Comparison of ENCODE assay signal across 10 cellular contexts in the genomic region with DNA sequence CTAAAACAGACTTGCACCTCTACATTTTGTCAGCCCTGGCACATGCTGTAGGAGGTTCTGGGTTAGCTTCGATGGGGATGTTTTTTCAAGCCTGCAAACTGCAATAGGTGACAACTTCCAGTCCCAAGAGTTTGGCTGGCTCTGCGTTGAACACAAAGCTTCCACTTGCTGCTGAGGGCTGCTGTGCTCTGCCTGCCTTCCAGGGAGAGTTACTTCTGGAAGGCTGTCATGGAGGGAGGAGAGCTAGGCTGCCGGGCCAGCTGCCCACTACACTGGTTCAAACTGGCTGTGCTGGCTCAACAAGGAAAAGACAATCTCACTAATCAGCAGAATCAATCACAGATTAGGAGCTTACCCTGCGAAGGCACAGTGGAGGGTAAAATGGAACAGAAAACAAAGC. TPM values are rescaled to one million over a fixed set of nuclear protein-coding genes. Genes with fewer than 3 reads are reported as not detected.
DNase-seq lines count a peak whose midpoint lies in the region; ATAC-seq and TF ChIP-seq lines count a peak whose summit lies in the region.
"Had no signal": no experiment of that assay in that cellular context is flagged by ENCODE, and none has a peak within 500 bp of the region (broad histone marks: within the 10 kb centered on the region; RNA-seq: fewer than 3 reads in every experiment).

No MANE protein-coding gene starts in this region.

- peaks cover 3% of the 10 kb centered on the region for H3K27me3 Mint-ChIP-seq in activated CD4-positive, alpha-beta T cell treated with anti-CD3 and anti-CD28 coated beads, Interleukin-2, amount 10 ng/mL, durations not matched to agents 7 days and 5 days
- H3K27me3 Mint-ChIP-seq in activated CD8-positive, alpha-beta T cell treated with anti-CD3 and anti-CD28 coated beads, Interleukin-2, amount 10 ng/mL, durations not matched to agents 7 days and 5 days (ENCODE audit: low read depth), result peaks cover 5% of the 10 kb centered on the region

- peak; percentile 38 for ATAC-seq in upper lobe of right lung
- no peak for ATAC-seq in activated CD8-positive, alpha-beta T cell treated with anti-CD3 and anti-CD28 coated beads, Interleukin-2, amount 10 ng/mL, durations not matched to agents 7 days and 5 days

- intact Hi-C loops in upper lobe of right lung (cut with DNase I), result no loop called here

- no peaks in the 10 kb centered on the region for H3K36me3 ChIP-seq in upper lobe of right lung
- H3K36me3 ChIP-seq: thoracic aorta had no signal

- no peaks in the 10 kb centered on the region for H3K27me3 ChIP-seq in upper lobe of right lung

- no peaks in the 10 kb centered on the region for H3K9me3 Mint-ChIP-seq in activated CD4-positive, alpha-beta T cell treated with anti-CD3 and anti-CD28 coated beads, Interleukin-2, amount 10 ng/mL, durations not matched to agents 7 days and 5 days
- no peaks in the 10 kb centered on the region for H3K9me3 Mint-ChIP-seq in activated CD8-positive, alpha-beta T cell treated with anti-CD3 and anti-CD28 coated beads, Interleukin-2, amount 10 ng/mL, durations not matched to agents 7 days and 5 days (ENCODE audit: insufficient read depth)

- H3K36me3 Mint-ChIP-seq in activated CD4-positive, alpha-beta T cell treated with anti-CD3 and anti-CD28 coated beads, Interleukin-2, amount 10 ng/mL, durations not matched to agents 7 days and 5 days (ENCODE audit: low read depth), result no peaks in the 10 kb centered on the region
- H3K36me3 Mint-ChIP-seq in activated CD8-positive, alpha-beta T cell treated with anti-CD3 and anti-CD28 coated beads, Interleukin-2, amount 10 ng/mL, durations not matched to agents 7 days and 5 days (ENCODE audit: low read depth), result no peaks in the 10 kb centered on the region

- H3K4me1 ChIP-seq in upper lobe of right lung, result peaks cover 24% of the 10 kb centered on the region

- no peak for DNase-seq in activated CD4-positive, alpha-beta T cell treated with anti-CD3 and anti-CD28 coated beads, Interleukin-2, amount 10 ng/mL, durations not matched to agents 7 days and 5 days
- no peak for DNase-seq in activated CD4-positive, alpha-beta T cell treated with anti-CD3 and anti-CD28 coated beads for 1 hour
- peak; percentile 68 for DNase-seq in fibroblast of the aortic adventitia (ENCODE audit: low read depth)
- peak; percentile 71 for DNase-seq in mucosa of gallbladder (ENCODE audit: low spot score)
- DNase-seq in upper lobe of right lung, result no peak
- DNase-seq in middle frontal gyrus (ENCODE audit: extremely low spot score, low spot score), result no peak
- DNase-seq in activated CD8-positive, alpha-beta T cell treated with anti-CD3 and anti-CD28 coated beads, Interleukin-2, amount 10 ng/mL, durations not matched to agents 7 days and 5 days, result no peak
- DNase-seq in NCI-H446 treated with DMSO at 0.1 percent for 48 hours (lab: John Stamatoyannopoulos, UW), result no peak
- DNase-seq: NK-92 treated with Interleukin-12 subunit alpha and Interleukin-12 subunit beta, amount 100 ng/mL, for 24 hours had no signal

- POLR2A ChIA-PET in activated CD4-positive, alpha-beta T cell treated with anti-CD3 and anti-CD28 coated beads, Interleukin-2, amount 10 ng/mL, durations not matched to agents 7 days and 5 days (lab: Charles Lee), result no interaction called here
- POLR2A ChIA-PET in activated CD8-positive, alpha-beta T cell treated with anti-CD3 and anti-CD28 coated beads, Interleukin-2, amount 10 ng/mL, durations not matched to agents 7 days and 5 days (lab: Charles Lee), result interaction anchor here (0.6 kb wide), 1 partner anchor 53 kb away, joined by 3 read pairs; no protein-coding TSS in a partner anchor

- H3K27ac Mint-ChIP-seq in activated CD4-positive, alpha-beta T cell treated with anti-CD3 and anti-CD28 coated beads, Interleukin-2, amount 10 ng/mL, durations not matched to agents 7 days and 5 days, result peak overlapping the region; percentile 15
- no peak overlapping the region for H3K27ac Mint-ChIP-seq in activated CD8-positive, alpha-beta T cell treated with anti-CD3 and anti-CD28 coated beads, Interleukin-2, amount 10 ng/mL, durations not matched to agents 7 days and 5 days

- TF ChIP-seq CTCF in fibroblast of the aortic adventitia (IDR thresholded peaks at IDR 0.05; ENCODE audit: insufficient read depth, low read length) (no peak), upper lobe of right lung (IDR thresholded peaks at IDR 0.05) (no peak)

- CTCF ChIA-PET in activated CD4-positive, alpha-beta T cell treated with anti-CD3 and anti-CD28 coated beads, Interleukin-2, amount 10 ng/mL, durations not matched to agents 7 days and 5 days (lab: Charles Lee), result interaction anchor here (0.7 to 3.0 kb wide), 6 partner anchors 9 to 149 kb away, joined by 3 to 10 read pairs (median 3); no protein-coding TSS in a partner anchor
- CTCF ChIA-PET in activated CD8-positive, alpha-beta T cell treated with anti-CD3 and anti-CD28 coated beads, Interleukin-2, amount 10 ng/mL, durations not matched to agents 7 days and 5 days (lab: Charles Lee), result interaction anchor here (1.3 kb wide), 1 partner anchor 12 kb away, joined by 5 read pairs; no protein-coding TSS in a partner anchor

- H3K9me3 ChIP-seq in upper lobe of right lung, result no peaks in the 10 kb centered on the region
- H3K9me3 ChIP-seq: thoracic aorta had no signal

- H3K4me1 Mint-ChIP-seq in activated CD4-positive, alpha-beta T cell treated with anti-CD3 and anti-CD28 coated beads, Interleukin-2, amount 10 ng/mL, durations not matched to agents 7 days and 5 days, result peaks cover 28% of the 10 kb centered on the region
- H3K4me1 Mint-ChIP-seq in activated CD8-positive, alpha-beta T cell treated with anti-CD3 and anti-CD28 coated beads, Interleukin-2, amount 10 ng/mL, durations not matched to agents 7 days and 5 days (ENCODE audit: low read depth), result peaks cover 22% of the 10 kb centered on the region

- no peak overlapping the region for H3K27ac ChIP-seq in upper lobe of right lung

- H3K4me3 ChIP-seq in fibroblast of the aortic adventitia (ENCODE audit: low read depth, low read length) (no peak overlapping the region), upper lobe of right lung (no peak overlapping the region)
- H3K4me3 ChIP-seq: thoracic aorta had no signal

- H3K4me3 Mint-ChIP-seq in activated CD4-positive, alpha-beta T cell treated with anti-CD3 and anti-CD28 coated beads, Interleukin-2, amount 10 ng/mL, durations not matched to agents 7 days and 5 days, result no peak overlapping the region
- no peak overlapping the region for H3K4me3 Mint-ChIP-seq in activated CD8-positive, alpha-beta T cell treated with anti-CD3 and anti-CD28 coated beads, Interleukin-2, amount 10 ng/mL, durations not matched to agents 7 days and 5 days

RNA-seq across cellular contexts. Expression of a gene that starts 46.7 kb away (rescaled TPM):
- total RNA-seq in activated CD4-positive, alpha-beta T cell treated with anti-CD3 and anti-CD28 coated beads, Interleukin-2, amount 10 ng/mL, durations not matched to agents 7 days and 5 days, result 10 to 100 TPM; 59.9 to 63.9 TPM
- 23.7 and 31.6 TPM in 2 replicates for total RNA-seq in fibroblast of the aortic adventitia (ENCODE audit: low replicate concordance)
- total RNA-seq in mucosa of gallbladder, result 53.3 TPM
- total RNA-seq in upper lobe of right lung, result 88.4 TPM
- total RNA-seq in activated CD8-positive, alpha-beta T cell treated with anti-CD3 and anti-CD28 coated beads, Interleukin-2, amount 10 ng/mL, durations not matched to agents 7 days and 5 days, result 10 to 100 TPM; 66.7 to 72.3 TPM

Comparison
In these comparisons a context has a peak if more than half of its experiments do, and no peak if none do; other contexts are left out.
1. DNase-seq: peak in fibroblast of the aortic adventitia (single experiment) and mucosa of gallbladder (single experiment); none in activated CD4-positive, alpha-beta T cell treated with anti-CD3 and anti-CD28 coated beads, Interleukin-2, amount 10 ng/mL, durations not matched to agents 7 days and 5 days (single experiment), activated CD4-positive, alpha-beta T cell treated with anti-CD3 and anti-CD28 coated beads for 1 hour (single experiment), upper lobe of right lung (single experiment), middle frontal gyrus (single experiment), activated CD8-positive, alpha-beta T cell treated with anti-CD3 and anti-CD28 coated beads, Interleukin-2, amount 10 ng/mL, durations not matched to agents 7 days and 5 days (single experiment) and NCI-H446 treated with DMSO at 0.1 percent for 48 hours (single experiment).